18 cellular contexts compared by ENCODE assay signal in the genomic region with DNA sequence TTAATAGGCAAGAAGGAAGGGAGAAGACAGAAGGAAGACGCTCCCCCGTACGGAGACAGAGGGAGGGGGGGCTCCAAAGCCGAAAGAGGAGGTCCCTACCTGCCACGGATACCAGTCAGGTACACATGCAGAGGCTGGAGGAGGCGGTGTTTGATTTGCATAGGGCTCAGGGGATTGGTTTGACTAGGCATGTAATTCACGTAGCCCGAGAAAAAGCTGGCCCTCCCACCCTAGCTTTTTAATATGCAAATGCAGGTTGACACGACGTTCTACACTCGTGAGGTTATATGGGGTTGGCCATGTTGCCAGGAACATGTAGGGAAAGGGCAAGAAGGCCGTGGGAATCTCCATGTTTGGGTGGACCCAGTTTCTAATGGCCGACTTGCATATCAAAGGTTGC. TPM values are rescaled to one million over a fixed set of nuclear protein-coding genes. Genes with fewer than 3 reads are reported as not detected.
"Had no signal": no experiment of that assay in that cellular context is flagged by ENCODE, and none has a peak within 500 bp of the region (broad histone marks: within the 10 kb centered on the region; RNA-seq: fewer than 3 reads in every experiment).

No MANE protein-coding gene starts in this region.

- H3K9me3 ChIP-seq: right atrium auricular region had no signal

- ATAC-seq: activated CD4-positive, CD25-positive, alpha-beta regulatory T cell treated with anti-CD3 and anti-CD28 coated beads, Interleukin-2, amount 50 U/mL, for 24 hours; left lobe of liver; stimulated activated naive CD8-positive, alpha-beta T cell treated with anti-CD3 and anti-CD28 coated beads, Interleukin-15, amount 100 ng/mL, for 72 hours; T-cell had no signal

- H3K27ac ChIP-seq: cardiac muscle cell, epithelial cell of prostate, right atrium auricular region had no signal

- H3K4me3 ChIP-seq: cardiac muscle cell, right atrium auricular region had no signal

- H3K27me3 ChIP-seq: cardiac muscle cell, right atrium auricular region had no signal

- FAIRE-seq: kidney had no signal

- DNase-seq: activated CD4-positive, alpha-beta T cell treated with anti-CD3 and anti-CD28 coated beads, Interleukin-2, amount 10 ng/mL, durations not matched to agents 7 days and 5 days; activated CD8-positive, alpha-beta memory T cell treated with anti-CD3 and anti-CD28 coated beads for 24 hours; activated gamma-delta T cell; activated naive CD8-positive, alpha-beta T cell treated with anti-CD3 and anti-CD28 coated beads, Interleukin-2, amount 10 ng/mL, durations not matched to agents 7 days and 5 days; amygdala; foreskin fibroblast; kidney; midbrain; stimulated activated naive CD8-positive, alpha-beta T cell treated with anti-CD3 and anti-CD28 coated beads, Interleukin-15, amount 100 ng/mL, for 72 hours; T-cell; T1000; trophoblast cell had no signal

RNA-seq across cellular contexts. Expression of gene ALPK3, which starts 39.0 kb away (rescaled TPM):
- polyA plus RNA-seq: neural cell had no signal
